ENCODE assay signal across 24 cellular contexts in genomic region chr4:26136615-26137014, GRCh38.
"Had no signal": no experiment of that assay in that cellular context is flagged by ENCODE, and none has a peak within 500 bp of the region (broad histone marks: within the 10 kb centered on the region; RNA-seq: fewer than 3 reads in every experiment).

No MANE protein-coding gene starts in this region.

- H3K9me3 Mint-ChIP-seq: memory B cell, natural killer cell had no signal

- H3K4me3 Mint-ChIP-seq: endodermal cell, memory B cell, natural killer cell had no signal

- H3K36me3 Mint-ChIP-seq: memory B cell, natural killer cell had no signal

- DNase-seq: cortex of kidney; effector CD8-positive, alpha-beta T cell; endodermal cell; foreskin fibroblast; gastrocnemius medialis; heart left ventricle; kidney; natural killer cell; occipital lobe; ovary; posterior cingulate gyrus; right lobe of liver; small intestine; stimulated activated CD4-positive, alpha-beta T cell treated with anti-CD3 and anti-CD28 coated beads, Interleukin-15, amount 100 ng/mL, for 24 hours; stimulated activated CD4-positive, alpha-beta T cell treated with anti-CD3 and anti-CD28 coated beads, Interleukin-4, amount 100 ng/mL, for 1 hour; stimulated activated CD8-positive, alpha-beta memory T cell treated with anti-CD3 and anti-CD28 coated beads, Interleukin-4, amount 100 ng/mL, for 48 hours; stimulated activated naive CD4-positive, alpha-beta T cell treated with Interleukin-2 at 50 U/mL for 16 hours; upper lobe of left lung had no signal

- H3K27me3 ChIP-seq: gastrocnemius medialis, heart left ventricle, hepatocyte, ovary, right lobe of liver, tibial nerve, upper lobe of left lung had no signal

- H3K4me3 ChIP-seq: gastrocnemius medialis, heart left ventricle, hepatocyte, lung, ovary, right lobe of liver, thoracic aorta, tibial nerve, upper lobe of left lung had no signal

- H2AFZ ChIP-seq: hepatocyte had no signal

- H3K27ac ChIP-seq: epithelial cell of prostate, gastrocnemius medialis, heart left ventricle, hepatocyte, ovary, right lobe of liver, thoracic aorta, tibial nerve, upper lobe of left lung had no signal

- H3K4me2 ChIP-seq: hepatocyte had no signal

- H3K9me3 ChIP-seq: gastrocnemius medialis, heart left ventricle, ovary, right lobe of liver, thoracic aorta, tibial nerve, upper lobe of left lung had no signal

- H3K27ac Mint-ChIP-seq: endodermal cell, memory B cell, natural killer cell had no signal

- H3K4me1 ChIP-seq: right lobe of liver had no signal

- H3K79me2 ChIP-seq: hepatocyte had no signal

- H3K36me3 ChIP-seq: gastrocnemius medialis, heart left ventricle, ovary, right lobe of liver, thoracic aorta, tibial nerve, upper lobe of left lung had no signal
